Comparison of ENCODE assay signal across 21 cellular contexts in genomic region chr14:87566986-87567385, GRCh38.
DNase-seq lines count a peak whose midpoint lies in the region; ATAC-seq and TF ChIP-seq lines count a peak whose summit lies in the region.
"Had no signal": no experiment of that assay in that cellular context is flagged by ENCODE, and none has a peak within 500 bp of the region (broad histone marks: within the 10 kb centered on the region; RNA-seq: fewer than 3 reads in every experiment).

No MANE protein-coding gene starts in this region.

- no peak for TF ChIP-seq POLR2A in tibial nerve (IDR thresholded peaks at IDR 0.05)

- no peak for ATAC-seq in GM21360 (IDR thresholded peaks at IDR 0.05; ENCODE audit: unreplicated experiment)
- ATAC-seq: CD8-positive, alpha-beta T cell; HCT116; stimulated activated effector memory CD8-positive, alpha-beta T cell treated with anti-CD3 and anti-CD28 coated beads, Interleukin-12 subunit alpha, Interleukin-12 subunit beta, amount 100 ng/mL, for 72 hours; upper lobe of right lung had no signal

- H3K36me3 ChIP-seq in SK-N-MC (ENCODE audit: insufficient read depth, low read length), result no peaks in the 10 kb centered on the region
- no peaks in the 10 kb centered on the region for H3K36me3 ChIP-seq in tibial nerve
- H3K36me3 ChIP-seq: upper lobe of right lung had no signal

- H3K4me1 ChIP-seq in tibial nerve, result peaks cover 0 to 10% (median 0%) of the 10 kb centered on the region in 4 donors
- H3K4me1 ChIP-seq: upper lobe of right lung had no signal

- no peak overlapping the region for H3K27ac Mint-ChIP-seq in type B pancreatic cell
- H3K27ac Mint-ChIP-seq: CD8-positive, alpha-beta T cell; stimulated activated effector memory CD8-positive, alpha-beta T cell treated with anti-CD3 and anti-CD28 coated beads, Interleukin-12 subunit alpha, Interleukin-12 subunit beta, amount 100 ng/mL, for 72 hours had no signal

- no peaks in the 10 kb centered on the region for H3K27me3 ChIP-seq in tibial nerve
- H3K27me3 ChIP-seq: upper lobe of right lung had no signal

- H3K27ac ChIP-seq in SK-N-MC (peak overlapping the region; percentile 90), tibial nerve (peak overlapping the region in 3 of 4 donors; percentile 4 to 49 (median 46))
- H3K27ac ChIP-seq: upper lobe of right lung had no signal

- H3K36me3 Mint-ChIP-seq in type B pancreatic cell, result no peaks in the 10 kb centered on the region
- H3K36me3 Mint-ChIP-seq: CD8-positive, alpha-beta T cell; stimulated activated effector memory CD8-positive, alpha-beta T cell treated with anti-CD3 and anti-CD28 coated beads, Interleukin-12 subunit alpha, Interleukin-12 subunit beta, amount 100 ng/mL, for 72 hours had no signal

- H3K9me3 ChIP-seq in SK-N-MC (ENCODE audit: low read depth, low read length), result no peaks in the 10 kb centered on the region
- H3K9me3 ChIP-seq in tibial nerve, result no peaks in the 10 kb centered on the region
- H3K9me3 ChIP-seq: upper lobe of right lung had no signal

- H3K4me1 Mint-ChIP-seq in type B pancreatic cell (ENCODE audit: unreplicated experiment), result peaks cover 5% of the 10 kb centered on the region
- H3K4me1 Mint-ChIP-seq: stimulated activated effector memory CD8-positive, alpha-beta T cell treated with anti-CD3 and anti-CD28 coated beads, Interleukin-12 subunit alpha, Interleukin-12 subunit beta, amount 100 ng/mL, for 72 hours had no signal

- no peak overlapping the region for H3K9ac ChIP-seq in SK-N-MC (ENCODE audit: insufficient read length)

- H3K4me3 Mint-ChIP-seq in type B pancreatic cell, result no peak overlapping the region
- H3K4me3 Mint-ChIP-seq: CD8-positive, alpha-beta T cell; stimulated activated effector memory CD8-positive, alpha-beta T cell treated with anti-CD3 and anti-CD28 coated beads, Interleukin-12 subunit alpha, Interleukin-12 subunit beta, amount 100 ng/mL, for 72 hours had no signal

- no peaks in the 10 kb centered on the region for H3K9me3 Mint-ChIP-seq in type B pancreatic cell
- H3K9me3 Mint-ChIP-seq: CD8-positive, alpha-beta T cell had no signal

- no peak for TF ChIP-seq CTCF in tibial nerve (IDR thresholded peaks at IDR 0.05)
- no peak for TF ChIP-seq CTCF in type B pancreatic cell (conservative IDR thresholded peaks at IDR 0.05)

- H3K4me3 ChIP-seq in SK-N-MC (peak overlapping the region; percentile 67), tibial nerve (no peak overlapping the region)
- H3K4me3 ChIP-seq: upper lobe of right lung had no signal

- TF ChIP-seq EP300 in tibial nerve (IDR thresholded peaks at IDR 0.05), result no peak

- no peaks in the 10 kb centered on the region for H3K27me3 Mint-ChIP-seq in type B pancreatic cell

- 5 to 9% methylated on average over 2 of the region's 2 CpGs for WGBS in tibial nerve, 2 donors

- DNase-seq in NCI-H1694 (lab: John Stamatoyannopoulos, UW) (peak; percentile 8), NCI-H1694 treated with DMSO at 0.1 percent for 48 hours (lab: John Stamatoyannopoulos, UW) (no peak), SK-N-MC (ENCODE audit: low read depth, low spot score) (peak; percentile 83), medulla oblongata (ENCODE audit: extremely low spot score) (peak; percentile 9), tibial nerve (ENCODE audit: low spot score in 2 of 2) (no peak), type B pancreatic cell (ENCODE audit: extremely low spot score, unreplicated experiment) (no peak)
- no peak for DNase-seq in stimulated activated CD4-positive, alpha-beta T cell treated with anti-CD3 and anti-CD28 coated beads, Interleukin-4, amount 100 ng/mL, for 4 hours
- DNase-seq: 8988T; activated CD4-positive, CD25-positive, alpha-beta regulatory T cell; activated gamma-delta T cell; CD8-positive, alpha-beta T cell; erythroblast; GF-D8; NCI-H1436 treated with DMSO at 0.1 percent for 48 hours; NCI-H345; occipital lobe; T-helper 2 cell; upper lobe of right lung had no signal

Comparison
In these comparisons a context has a peak if more than half of its experiments do, and no peak if none do; other contexts are left out.
1. DNase-seq: peak in NCI-H1694 (single experiment), SK-N-MC (single experiment) and medulla oblongata (single experiment); none in NCI-H1694 treated with DMSO at 0.1 percent for 48 hours (single experiment), tibial nerve (0 of 2), stimulated activated CD4-positive, alpha-beta T cell treated with anti-CD3 and anti-CD28 coated beads, Interleukin-4, amount 100 ng/mL, for 4 hours (0 of 2) and type B pancreatic cell (single experiment).